Comparison of ENCODE assay signal across 19 cellular contexts in the genomic region with DNA sequence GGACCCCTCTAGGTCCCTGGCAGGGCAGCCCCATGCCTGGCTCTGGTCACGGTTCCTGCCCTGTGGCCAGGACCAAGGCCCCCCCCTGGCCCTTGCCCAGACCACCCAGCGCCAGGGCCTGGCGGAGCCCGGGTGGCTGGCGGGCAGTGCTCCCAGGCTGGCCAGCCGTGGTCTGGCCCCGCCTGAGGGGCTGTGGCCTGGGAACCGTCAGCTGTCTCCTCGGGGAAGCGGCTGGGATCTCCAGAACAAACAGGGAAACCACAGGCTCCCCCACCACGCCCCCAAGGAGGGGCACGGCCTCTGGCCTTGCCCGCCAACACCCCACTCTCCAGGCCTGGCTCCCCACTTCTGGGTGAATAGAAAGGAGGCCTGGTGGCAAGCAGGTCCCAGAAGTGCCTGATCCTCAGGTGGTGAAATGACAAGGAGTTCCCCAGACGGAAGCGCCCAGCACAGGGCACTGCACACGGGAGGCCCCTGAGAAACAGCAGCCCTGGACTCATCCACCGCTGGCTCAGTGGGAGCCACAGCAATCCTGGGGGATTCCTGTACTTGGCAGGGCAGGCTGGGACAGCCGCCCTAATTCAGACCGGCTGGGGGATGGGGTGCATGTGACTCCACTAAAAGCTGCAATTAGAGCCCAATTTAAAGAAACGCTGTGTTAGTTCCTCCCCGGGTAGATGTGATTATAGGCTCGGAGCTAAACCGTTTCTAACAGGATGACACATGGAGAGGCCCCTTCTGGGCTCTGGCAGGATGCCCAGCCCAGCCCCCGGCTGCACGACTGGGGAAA.
DNase-seq lines count a peak whose midpoint lies in the region; ATAC-seq, FAIRE-seq and TF ChIP-seq lines count a peak whose summit lies in the region.
"Had no signal": no experiment of that assay in that cellular context is flagged by ENCODE, and none has a peak within 500 bp of the region (broad histone marks: within the 10 kb centered on the region; RNA-seq: fewer than 3 reads in every experiment).

No MANE protein-coding gene starts in this region.

- 25 to 29% methylated on average over 25 of the region's 25 CpGs for WGBS in pancreas, 2 donors

- H3K27ac ChIP-seq in pancreas, result no peak overlapping the region
- H3K27ac ChIP-seq: 22Rv1, esophagus muscularis mucosa, parathyroid adenoma had no signal

- no peaks in the 10 kb centered on the region for H3K27me3 ChIP-seq in pancreas

- H3K9me3 ChIP-seq in pancreas, result no peaks in the 10 kb centered on the region
- H3K9me3 ChIP-seq: esophagus muscularis mucosa had no signal

- FAIRE-seq in pancreas (lab: Jason Lieb, UNC), result no peak
- FAIRE-seq: GM12878, keratinocyte had no signal

- H3K4me1 ChIP-seq in pancreas, result peaks cover 0 to 4% (median 0%) of the 10 kb centered on the region in 3 donors

- peaks cover 68% of the 10 kb centered on the region for H3K4me1 Mint-ChIP-seq in brain

- peak overlapping the region; percentile 62 to 91 (median 70) for H3K27ac Mint-ChIP-seq in brain
- H3K27ac Mint-ChIP-seq: activated CD8-positive, alpha-beta T cell treated with anti-CD3 and anti-CD28 coated beads for 36 hours; CD14-positive monocyte had no signal

- H3K9me3 Mint-ChIP-seq in brain, result peaks cover 0 to 2% (median 0%) of the 10 kb centered on the region in 5 experiments
- H3K9me3 Mint-ChIP-seq: activated CD8-positive, alpha-beta T cell treated with anti-CD3 and anti-CD28 coated beads for 36 hours; CD14-positive monocyte had no signal

- peak; percentile 52 for DNase-seq in DMS 273 (lab: John Stamatoyannopoulos, UW; ENCODE audit: unreplicated experiment)
- DNase-seq in DMS 273 treated with DMSO at 0.1 percent for 48 hours (lab: John Stamatoyannopoulos, UW), result no peak
- DNase-seq in NCI-H2171 treated with DMSO at 0.1 percent for 48 hours (lab: John Stamatoyannopoulos, UW), result peak; percentile 83
- peak in 2 of 6 donors; percentile 46 to 64 for DNase-seq in pancreas
- no peak for DNase-seq in COLO668 (lab: John Stamatoyannopoulos, UW; ENCODE audit: unreplicated experiment)
- no peak for DNase-seq in cerebellar nuclear complex (lab: John Stamatoyannopoulos, UW)
- DNase-seq: activated CD8-positive, alpha-beta T cell treated with anti-CD3 and anti-CD28 coated beads for 36 hours; EL; IMR-90; NCI-H1048 had no signal

- TF ChIP-seq CTCF in brain (conservative IDR thresholded peaks at IDR 0.05) (no peak), pancreas (IDR thresholded peaks at IDR 0.05) (no peak)

- peaks cover under 1% of the 10 kb centered on the region for H3K36me3 Mint-ChIP-seq in brain
- H3K36me3 Mint-ChIP-seq: CD14-positive monocyte had no signal

- no peaks in the 10 kb centered on the region for H3K27me3 Mint-ChIP-seq in brain

- intact Hi-C loops in pancreas (cut with DNase I), result no loop called here

- ATAC-seq in pancreas (peak in 3 of 4 donors; percentile 6 to 11 (median 9)), GM18498 (IDR thresholded peaks at IDR 0.05; ENCODE audit: unreplicated experiment) (no peak)
- ATAC-seq: activated CD8-positive, alpha-beta T cell treated with anti-CD3 and anti-CD28 coated beads for 36 hours; GM12878; HCT116 had no signal

- H3K4me3 ChIP-seq in pancreas, result no peak overlapping the region
- H3K4me3 ChIP-seq: esophagus muscularis mucosa, GM12878 had no signal

- peak overlapping the region in 3 of 5 experiments; percentile 1 to 41 (median 41) for H3K4me3 Mint-ChIP-seq in brain
- H3K4me3 Mint-ChIP-seq: activated CD8-positive, alpha-beta T cell treated with anti-CD3 and anti-CD28 coated beads for 36 hours; CD14-positive monocyte had no signal

- no peaks in the 10 kb centered on the region for H3K36me3 ChIP-seq in pancreas
- H3K36me3 ChIP-seq: esophagus muscularis mucosa had no signal

Comparison
In these comparisons a context has a peak if more than half of its experiments do, and no peak if none do; other contexts are left out.
1. DNase-seq: peak in DMS 273 (single experiment) and NCI-H2171 treated with DMSO at 0.1 percent for 48 hours (single experiment); none in DMS 273 treated with DMSO at 0.1 percent for 48 hours (single experiment), COLO668 (single experiment) and cerebellar nuclear complex (0 of 2).